ENCODE assay signal across 8 cellular contexts in genomic region chr20:34111712-34112599, GRCh38. TPM values are rescaled to one million over a fixed set of nuclear protein-coding genes. Genes with fewer than 3 reads are reported as not detected.
A peak's percentile ranks its signal among the peaks of the same experiment; 100 is the strongest.
DNase-seq lines count a peak whose midpoint lies in the region; ATAC-seq, FAIRE-seq and TF ChIP-seq lines count a peak whose summit lies in the region.

Gene EIF2S2 (minus strand): TSS chr20:34112243. CDS start chr20:34112110, 133 bp downstream.

- peaks cover 9% of the 10 kb centered on the region for H3K23me2 ChIP-seq in H1 (ENCODE audit: low read depth, low read length)

- H3K56ac ChIP-seq in H1 (replicated peaks; ENCODE audit: insufficient read length, low read depth, low read length), result peak within 1 kb of the TSS; percentile 95

- POLR2A ChIA-PET in H1 (lab: Charles Lee; ENCODE audit: partially characterized antibody), result interaction anchor here (0.6 to 3.9 kb wide), 42 partner anchors 9 to 1172 kb away, joined by 3 to 53 read pairs (median 4); partner anchors contain the start of genes EIF6, ITCH and RALY

- H3K23ac ChIP-seq in H1 (ENCODE audit: insufficient read length), result no peak within 1 kb of the TSS

- H3K9me3 Mint-ChIP-seq in memory B cell, result no peaks in the 10 kb centered on the region

- H2BK5ac ChIP-seq in H1 (ENCODE audit: low read depth, low read length), result peak within 1 kb of the TSS; percentile 99

- H3K27ac Mint-ChIP-seq in memory B cell, result peak within 1 kb of the TSS; percentile 95

- FAIRE-seq in HTR-8/SVneo (lab: Jason Lieb, UNC) (peak; percentile 80), H1 (lab: Jason Lieb, UNC) (no peak)

- 1% methylated on average over 73 of the region's 81 CpGs; no CpG with 5 or more reads in 1 of the 2 experiments for WGBS in H1 (ENCODE audit: extremely low coverage in 1 of 2, insufficient coverage in 1 of 2, insufficient read length in 1 of 2, insufficient replicate concordance in 2 of 2, low coverage in 1 of 2, low lambda C conversion rate in 2 of 2, missing lambda C conversion rate in 1 of 2), 2 experiments

- peak within 1 kb of the TSS; percentile 96 to 99 (median 98) for H3K4me3 ChIP-seq in H1 (ENCODE audit: extremely low read depth in 1 of 4, insufficient read depth in 2 of 4, low read depth in 3 of 4, low read length in 4 of 4)

- peak within 1 kb of the TSS; percentile 80; the same call in 1 of the 2 replicates for H2AK5ac ChIP-seq in H1 (ENCODE audit: low read depth, low read length)

- peak within 1 kb of the TSS; percentile 77 to 85 for H3K4me2 ChIP-seq in H1 (ENCODE audit: insufficient read depth in 1 of 2, low read depth in 2 of 2, low read length in 2 of 2)

- H3K9me3 ChIP-seq in H1 (ENCODE audit: insufficient read depth in 2 of 2, low read depth in 1 of 2, low read length in 1 of 2), result no peaks in the 10 kb centered on the region

- peak; percentile 100 for DNase-seq in COLO829 (ENCODE audit: low spot score)
- DNase-seq in HTR-8/SVneo (ENCODE audit: insufficient read length, low spot score), result peak; percentile 98
- DNase-seq in NOMO-1 treated with dmso at 0.1 percent for 144 hours (lab: John Stamatoyannopoulos, UW; ENCODE audit: unreplicated experiment), result peak; percentile 95
- DNase-seq in activated CD8-positive, alpha-beta memory T cell treated with anti-CD3 and anti-CD28 coated beads for 48 hours (ENCODE audit: low read depth in 2 of 3, low spot score in 2 of 3), result peak; percentile 61 to 91 (median 76)
- DNase-seq in H1 (ENCODE audit: low read depth in 1 of 2, low spot score in 2 of 2), result peak; percentile 90 to 99
- DNase-seq in memory B cell (ENCODE audit: low spot score in 2 of 2), result peak; percentile 85 to 91
- DNase-seq in stimulated activated CD8-positive, alpha-beta memory T cell treated with anti-CD3 and anti-CD28 coated beads, Interleukin-12 subunit alpha, Interleukin-12 subunit beta, amount 100 ng/mL, for 24 hours (ENCODE audit: extremely low read depth), result peak; percentile 87

- H3K79me2 ChIP-seq in H1 (ENCODE audit: control insufficient read depth in 1 of 2, insufficient read depth in 2 of 2, low read length in 2 of 2), result peaks cover 34 to 50% of the 10 kb centered on the region in 2 experiments

- peaks cover 25 to 27% of the 10 kb centered on the region in 2 experiments for H4K20me1 ChIP-seq in H1 (replicated peaks in 1 of 2; ENCODE audit: control insufficient read depth in 1 of 2, insufficient read depth in 2 of 2, low read length in 2 of 2)

- 0 out of 2 replicates have a peak within 1 kb of the TSS, but pooled peaks have one; percentile 14 for H2AFZ ChIP-seq in H1 (ENCODE audit: low read length)

- peak within 1 kb of the TSS; percentile 99 for H4K8ac ChIP-seq in H1 (ENCODE audit: extremely low read depth, insufficient read depth, low read length)

- H3K4ac ChIP-seq in H1 (replicated peaks; ENCODE audit: insufficient read length, low read depth, low read length), result peak within 1 kb of the TSS; percentile 66

- H3K9ac ChIP-seq in H1 (replicated peaks in 1 of 4; ENCODE audit: extremely low read depth in 1 of 4, low read depth in 3 of 4, low read length in 3 of 4), result peak within 1 kb of the TSS; percentile 98 to 99 (median 99)

- H2BK12ac ChIP-seq in H1 (ENCODE audit: low read depth, low read length), result peak within 1 kb of the TSS; percentile 83

- TF ChIP-seq EP300 in H1 (IDR thresholded peaks at IDR 0.05; ENCODE audit: borderline replicate concordance in 1 of 2, low read depth in 2 of 2, low read length in 2 of 2), result no peak

- H3K4me3 Mint-ChIP-seq in memory B cell, result peak within 1 kb of the TSS; percentile 96

- no peaks in the 10 kb centered on the region for H3K27me3 ChIP-seq in H1 (replicated peaks in 1 of 4; ENCODE audit: control insufficient read depth in 3 of 4, extremely low read depth in 1 of 4, insufficient read depth in 3 of 4, low read length in 3 of 4)

- H3K36me3 ChIP-seq in H1 (ENCODE audit: control insufficient read depth in 2 of 4, insufficient read depth in 4 of 4, low read length in 3 of 4), result peaks cover 0 to 20% (median 9%) of the 10 kb centered on the region in 4 experiments; a peak in 4 of 8 replicates

- H3K18ac ChIP-seq in H1 (ENCODE audit: extremely low read depth, low read length), result peak within 1 kb of the TSS; percentile 98

- H2BK15ac ChIP-seq in H1 (ENCODE audit: low read length), result peak within 1 kb of the TSS; percentile 90; the same call in 1 of the 2 replicates

- H2BK120ac ChIP-seq in H1 (replicated peaks; ENCODE audit: low read depth, low read length), result no peak within 1 kb of the TSS

- no peak for TF ChIP-seq CTCF in H1 (IDR thresholded peaks at IDR 0.05; ENCODE audit: control extremely low read depth in 1 of 3, insufficient read depth in 1 of 3, low read depth in 1 of 3, low read length in 3 of 3)

- H3K27ac ChIP-seq in H1 (ENCODE audit: low read depth, low read length), result peak within 1 kb of the TSS; percentile 99

- peak within 1 kb of the TSS; percentile 21 for H3K14ac ChIP-seq in H1 (ENCODE audit: insufficient read length)

- H3K27me3 Mint-ChIP-seq in memory B cell, result no peaks in the 10 kb centered on the region

- peak within 1 kb of the TSS; percentile 79 for H4K5ac ChIP-seq in H1 (ENCODE audit: insufficient read length, low read depth, low read length)

- no peak within 1 kb of the TSS for H2BK20ac ChIP-seq in H1 (ENCODE audit: low read length)

- peak; percentile 95 to 96 for TF ChIP-seq POLR2A in H1 (IDR thresholded peaks at IDR 0.05; ENCODE audit: control extremely low read depth in 1 of 2, low read depth in 2 of 2, low read length in 2 of 2)

- peaks cover 10% of the 10 kb centered on the region for H3K36me3 Mint-ChIP-seq in memory B cell

- H3K4me1 Mint-ChIP-seq in memory B cell, result peaks cover 29% of the 10 kb centered on the region

- H3K4me1 ChIP-seq in H1 (replicated peaks in 1 of 4; ENCODE audit: control insufficient read depth in 3 of 4, insufficient read depth in 4 of 4, low read length in 3 of 4), result peaks cover 0 to 6% (median 0%) of the 10 kb centered on the region in 4 experiments; a peak in 3 of 7 replicates

- TF ChIP-seq RAD21 in H1 (IDR thresholded peaks at IDR 0.05 in 1 of 2, conservative IDR thresholded peaks at IDR 0.05 in 1 of 2; ENCODE audit: low read depth in 2 of 2, low read length in 2 of 2), result no peak

- CTCF ChIA-PET in H1 (lab: Charles Lee; ENCODE audit: partially characterized antibody), result interaction anchor here (1.2 to 1.5 kb wide), 3 partner anchors 19 to 145 kb away, joined by 3 to 5 read pairs (median 3); no protein-coding TSS in a partner anchor

- H3K79me1 ChIP-seq in H1 (ENCODE audit: low read depth, low read length), result no peaks in the 10 kb centered on the region

- peak; percentile 81 for ATAC-seq in GM21367 (IDR thresholded peaks at IDR 0.05; ENCODE audit: unreplicated experiment)
- peak; percentile 88 for ATAC-seq in memory B cell (ENCODE audit: low read depth)

- peak within 1 kb of the TSS; percentile 94 for H4K91ac ChIP-seq in H1 (replicated peaks; ENCODE audit: insufficient read length, low read length)

TF ChIP-seq in H1, 55 proteins besides CTCF, POLR2A, EP300 and RAD21 (continues in another document):
- TF ChIP-seq RNF2 (IDR thresholded peaks at IDR 0.05; ENCODE audit: borderline replicate concordance, low read depth, low read length, missing control alignments, poor library complexity, severe bottlenecking) (no peak), SAP30 (IDR thresholded peaks at IDR 0.05; ENCODE audit: insufficient read depth, insufficient replicate concordance, low read length) (no peak), TAF1 (IDR thresholded peaks at IDR 0.05; ENCODE audit: low read depth, low read length) (peak; percentile 94), RBBP5 (IDR thresholded peaks at IDR 0.05; ENCODE audit: borderline replicate concordance, low read depth, low read length) (no peak), SIN3A (conservative IDR thresholded peaks at IDR 0.05 in 1 of 2, IDR thresholded peaks at IDR 0.05 in 1 of 2; ENCODE audit: low read depth in 1 of 2, low read length in 2 of 2) (peak; percentile 49 to 90; a peak in 2 of 4 replicates), SRF (IDR thresholded peaks at IDR 0.05; ENCODE audit: low read depth, low read length) (peak; percentile 86), HDAC2 (IDR thresholded peaks at IDR 0.05; ENCODE audit: borderline replicate concordance in 1 of 2, low read depth in 2 of 2, low read length in 2 of 2) (no peak), CHD1 (IDR thresholded peaks at IDR 0.05; ENCODE audit: low read depth, low read length) (no peak), BCL11A (IDR thresholded peaks at IDR 0.05; ENCODE audit: low read depth in 2 of 2, low read length in 2 of 2) (no peak), YY1 (IDR thresholded peaks at IDR 0.05; ENCODE audit: low read depth, low read length) (no peak), CHD2 (IDR thresholded peaks at IDR 0.05; ENCODE audit: low read length) (peak; percentile 45; the same call in 1 of the 2 replicates), POLR2AphosphoS5 (IDR thresholded peaks at IDR 0.05; ENCODE audit: low read depth, low read length) (peak; percentile 97), E2F6 (IDR thresholded peaks at IDR 0.05) (0 out of 2 replicates have a peak, but pooled peaks have one; percentile 14), CTBP2 (IDR thresholded peaks at IDR 0.05; ENCODE audit: borderline replicate concordance, insufficient read depth, insufficient read length, low read length) (no peak), EGR1 (IDR thresholded peaks at IDR 0.05; ENCODE audit: borderline replicate concordance, low read depth, low read length) (no peak), JUND (IDR thresholded peaks at IDR 0.05; ENCODE audit: low read length) (no peak; the same call in 1 of the 2 replicates), KDM5A (IDR thresholded peaks at IDR 0.05; ENCODE audit: low read length) (0 out of 2 replicates have a peak, but pooled peaks have one; percentile 8), RXRA (IDR thresholded peaks at IDR 0.05; ENCODE audit: insufficient read depth, low read depth, low read length) (no peak), KDM4A (IDR thresholded peaks at IDR 0.05; ENCODE audit: low read depth, low read length, severe bottlenecking) (peak; percentile 94)

RNA-seq across cellular contexts. Expression of gene EIF2S2, which starts in this region (rescaled TPM):
- total RNA-seq in H1 (2021; fragmentation: NEBNext Ultra II Directional; extraction: Animal tissue kit (Norgen Biotek cat#: 25700)), result 133 and 142 TPM in 2 replicates
- 39.3 and 59.5 TPM in 2 replicates for polyA plus RNA-seq in H1 (2011; rRNA removed)
- 85.8 TPM for polyA plus RNA-seq in H1 (2011; cell fraction: cytosol; rRNA removed)
- 28.8 TPM for polyA plus RNA-seq in H1 (2011; cell fraction: nucleus; rRNA removed)
- polyA plus RNA-seq in H1 (2012, experiment 1 of 2), result 102 to 153 TPM (median 112 TPM) in 4 replicates
- 16.1 TPM for polyA plus RNA-seq in H1 (2012, experiment 2 of 2)
- polyA plus RNA-seq in H1 (2013, experiment 1 of 2), result 219 TPM
- polyA plus RNA-seq in H1 (2013, experiment 2 of 2), result 221 TPM
- 34.5 and 39.4 TPM in 2 replicates for polyA minus RNA-seq in H1 (2011; rRNA and poly(A)+ RNA removed)
- 28.8 TPM for polyA minus RNA-seq in H1 (2011; cell fraction: cytosol; rRNA and poly(A)+ RNA removed)
- polyA minus RNA-seq in H1 (2011; cell fraction: nucleus; rRNA and poly(A)+ RNA removed), result 25.4 TPM

Comparison
In these comparisons a context has a peak if more than half of its experiments do, and no peak if none do; other contexts are left out.
1. Peak in every context shown above with its lines: DNase-seq, ATAC-seq, H3K4me3 ChIP-seq and H3K27ac ChIP-seq.